1 cellular context compared by ENCODE assay signal in genomic region chr22:36368359-36368983, GRCh38.
TF ChIP-seq lines count a peak whose summit lies in the region.

No MANE protein-coding gene starts in this region.

TF ChIP-seq in K562, 482 proteins besides CTCF, POLR2A, EP300 and RAD21 (continued from another document and continues in another):
- TF ChIP-seq CUX1 (CRISPR knock-in tag; IDR thresholded peaks at IDR 0.05), result peak; percentile 77; the same call in 1 of the 2 replicates
- no peak for TF ChIP-seq NEUROD1 (IDR thresholded peaks at IDR 0.05; ENCODE audit: borderline replicate concordance, low read depth, low read length, partially characterized antibody)
- peak; percentile 92 to 99; a peak in 3 of 4 replicates for TF ChIP-seq TBL1XR1 (IDR thresholded peaks at IDR 0.05; ENCODE audit: low read length in 2 of 2)
- TF ChIP-seq ETS1 (conservative IDR thresholded peaks at IDR 0.05; ENCODE audit: control insufficient read depth, low read depth, low read length), result peak; percentile 72; the same call in 1 of the 2 replicates
- TF ChIP-seq MBD1 (CRISPR knock-in tag; IDR thresholded peaks at IDR 0.05), result no peak
- TF ChIP-seq SRSF1 (IDR thresholded peaks at IDR 0.05; ENCODE audit: low read depth, low read length), result no peak
- 0 out of 2 replicates have a peak, but pooled peaks have one; percentile 8 for TF ChIP-seq SMC3 (conservative IDR thresholded peaks at IDR 0.05; ENCODE audit: insufficient read depth, low read depth, low read length)
- no peak for TF ChIP-seq ZNF785 (CRISPR knock-in tag; IDR thresholded peaks at IDR 0.05)
- no peak for TF ChIP-seq HMGXB4 (CRISPR knock-in tag; IDR thresholded peaks at IDR 0.05)
- TF ChIP-seq YY1 (IDR thresholded peaks at IDR 0.05; ENCODE audit: borderline replicate concordance in 1 of 3, control insufficient read depth in 1 of 3, extremely low read depth in 1 of 3, insufficient read depth in 3 of 3, insufficient read length in 1 of 3, insufficient replicate concordance in 2 of 3, low read depth in 1 of 3, low read length in 2 of 3), result peak in 1 of 3 experiments; percentile 6
- TF ChIP-seq NBN (IDR thresholded peaks at IDR 0.05; ENCODE audit: low read depth), result peak; percentile 91
- TF ChIP-seq FOXP4 (CRISPR knock-in tag; IDR thresholded peaks at IDR 0.05; ENCODE audit: borderline replicate concordance), result no peak
- TF ChIP-seq FOSL1 (tag; conservative IDR thresholded peaks at IDR 0.05), result peak; percentile 61
- no peak for TF ChIP-seq ZNF212 (CRISPR knock-in tag; IDR thresholded peaks at IDR 0.05)
- TF ChIP-seq ZNF764 (CRISPR knock-in tag; IDR thresholded peaks at IDR 0.05; ENCODE audit: low read depth), result no peak
- no peak for TF ChIP-seq RBM14 (IDR thresholded peaks at IDR 0.05; ENCODE audit: borderline replicate concordance, insufficient read depth, low read depth, low read length)
- no peak for TF ChIP-seq ZNF24 (IDR thresholded peaks at IDR 0.05)
- TF ChIP-seq BACH1 (tag; IDR thresholded peaks at IDR 0.05), result no peak
- no peak for TF ChIP-seq XRCC4 (IDR thresholded peaks at IDR 0.05; ENCODE audit: extremely low read depth, insufficient read depth, insufficient read length)
- no peak for TF ChIP-seq ZNF253 (CRISPR knock-in tag; conservative IDR thresholded peaks at IDR 0.05)
- TF ChIP-seq GTF2B (IDR thresholded peaks at IDR 0.05; ENCODE audit: extremely low read depth, insufficient read length), result no peak
- TF ChIP-seq ZNF134 (CRISPR knock-in tag; conservative IDR thresholded peaks at IDR 0.05), result no peak
- TF ChIP-seq MIER1 (IDR thresholded peaks at IDR 0.05; ENCODE audit: low read depth), result no peak
- TF ChIP-seq SMAD1 (IDR thresholded peaks at IDR 0.05; ENCODE audit: low read depth, low read length, partially characterized antibody), result peak; percentile 57
- no peak for TF ChIP-seq ZNF449 (CRISPR knock-in tag; IDR thresholded peaks at IDR 0.05)
- peak; percentile 73; the same call in 1 of the 2 replicates for TF ChIP-seq MXI1 (IDR thresholded peaks at IDR 0.05; ENCODE audit: low read depth, low read length)
- TF ChIP-seq KLF6 (CRISPR knock-in tag; IDR thresholded peaks at IDR 0.05; ENCODE audit: borderline replicate concordance), result no peak
- TF ChIP-seq POLR2G (IDR thresholded peaks at IDR 0.05; ENCODE audit: low read depth, low read length), result no peak
- TF ChIP-seq SREBF2 (CRISPR knock-in tag; IDR thresholded peaks at IDR 0.05), result no peak
- no peak for TF ChIP-seq KDM4B (IDR thresholded peaks at IDR 0.05; ENCODE audit: borderline replicate concordance in 2 of 2, low read depth in 1 of 2)
- TF ChIP-seq FOXK2 (conservative IDR thresholded peaks at IDR 0.05 in 1 of 2, IDR thresholded peaks at IDR 0.05 in 1 of 2; ENCODE audit: low read depth in 2 of 2), result peak; percentile 68 to 77; a peak in 3 of 4 replicates
- TF ChIP-seq HBP1 (CRISPR knock-in tag; IDR thresholded peaks at IDR 0.05), result no peak
- TF ChIP-seq NR0B1 (IDR thresholded peaks at IDR 0.05; ENCODE audit: partially characterized antibody), result no peak
- TF ChIP-seq, protein P1, sequence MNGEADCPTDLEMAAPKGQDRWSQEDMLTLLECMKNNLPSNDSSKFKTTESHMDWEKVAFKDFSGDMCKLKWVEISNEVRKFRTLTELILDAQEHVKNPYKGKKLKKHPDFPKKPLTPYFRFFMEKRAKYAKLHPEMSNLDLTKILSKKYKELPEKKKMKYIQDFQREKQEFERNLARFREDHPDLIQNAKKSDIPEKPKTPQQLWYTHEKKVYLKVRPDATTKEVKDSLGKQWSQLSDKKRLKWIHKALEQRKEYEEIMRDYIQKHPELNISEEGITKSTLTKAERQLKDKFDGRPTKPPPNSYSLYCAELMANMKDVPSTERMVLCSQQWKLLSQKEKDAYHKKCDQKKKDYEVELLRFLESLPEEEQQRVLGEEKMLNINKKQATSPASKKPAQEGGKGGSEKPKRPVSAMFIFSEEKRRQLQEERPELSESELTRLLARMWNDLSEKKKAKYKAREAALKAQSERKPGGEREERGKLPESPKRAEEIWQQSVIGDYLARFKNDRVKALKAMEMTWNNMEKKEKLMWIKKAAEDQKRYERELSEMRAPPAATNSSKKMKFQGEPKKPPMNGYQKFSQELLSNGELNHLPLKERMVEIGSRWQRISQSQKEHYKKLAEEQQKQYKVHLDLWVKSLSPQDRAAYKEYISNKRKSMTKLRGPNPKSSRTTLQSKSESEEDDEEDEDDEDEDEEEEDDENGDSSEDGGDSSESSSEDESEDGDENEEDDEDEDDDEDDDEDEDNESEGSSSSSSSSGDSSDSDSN (IDR thresholded peaks at IDR 0.05; ENCODE audit: borderline replicate concordance in 1 of 2, low read depth in 2 of 2, low read length in 2 of 2), result peak; percentile 39 to 81; a peak in 3 of 4 replicates
